In genomic region chr16:25950586-25951201, GRCh38 we compare ENCODE assay signal across 2 cellular contexts.
A peak's percentile ranks its signal among the peaks of the same experiment; 100 is the strongest.
TF ChIP-seq lines count a peak whose summit lies in the region.

No MANE protein-coding gene starts in this region.

TF ChIP-seq in GM23338, 12 proteins besides CTCF, POLR2A, EP300 and RAD21:
- TF ChIP-seq NANOG (IDR thresholded peaks at IDR 0.05; ENCODE audit: borderline replicate concordance) = peak; percentile 48; the same call in 1 of the 2 replicates
- TF ChIP-seq ZNF462 (CRISPR knock-in tag; IDR thresholded peaks at IDR 0.05) = peak; percentile 95
- TF ChIP-seq ZNF114 (CRISPR knock-in tag; IDR thresholded peaks at IDR 0.05) = peak; percentile 10; the same call in 1 of the 2 replicates
- peak; percentile 49; the same call in 1 of the 2 replicates for TF ChIP-seq CREB1 (CRISPR knock-in tag; IDR thresholded peaks at IDR 0.05; ENCODE audit: low read depth)
- TF ChIP-seq STAT1 (IDR thresholded peaks at IDR 0.05; ENCODE audit: unreplicated experiment) = no peak

TF ChIP-seq in H1, 55 proteins besides CTCF, POLR2A, EP300 and RAD21:
- TF ChIP-seq JUN (IDR thresholded peaks at IDR 0.05; ENCODE audit: low read depth, low read length) (no peak), CBX5 (IDR thresholded peaks at IDR 0.05; ENCODE audit: low read depth, low read length) (no peak), SP4 (IDR thresholded peaks at IDR 0.05; ENCODE audit: low read length) (peak; percentile 54; the same call in 1 of the 2 replicates), KDM1A (IDR thresholded peaks at IDR 0.05; ENCODE audit: borderline replicate concordance, low read length) (peak; percentile 88), NANOG (IDR thresholded peaks at IDR 0.05; ENCODE audit: insufficient read depth, low read depth, low read length, poor library complexity, severe bottlenecking) (peak; percentile 83), GTF2F1 (IDR thresholded peaks at IDR 0.05; ENCODE audit: borderline replicate concordance, low read depth, low read length) (no peak), TEAD4 (IDR thresholded peaks at IDR 0.05; ENCODE audit: low read depth, low read length) (peak; percentile 90), CTBP2 (IDR thresholded peaks at IDR 0.05; ENCODE audit: borderline replicate concordance, insufficient read depth, insufficient read length, low read length) (peak; percentile 94), CREB1 (IDR thresholded peaks at IDR 0.05) (peak; percentile 75), SAP30 (IDR thresholded peaks at IDR 0.05; ENCODE audit: insufficient read depth, insufficient replicate concordance, low read length) (no peak), SUZ12 (IDR thresholded peaks at IDR 0.05; ENCODE audit: low read length) (no peak), SIX5 (IDR thresholded peaks at IDR 0.05; ENCODE audit: low read depth, low read length) (no peak), ZNF274 (IDR thresholded peaks at IDR 0.05; ENCODE audit: borderline replicate concordance, extremely low read depth, low read length) (no peak), HDAC2 (IDR thresholded peaks at IDR 0.05; ENCODE audit: borderline replicate concordance in 1 of 2, low read depth in 2 of 2, low read length in 2 of 2) (peak; percentile 99 to 100), ASH2L (IDR thresholded peaks at IDR 0.05; ENCODE audit: low read length) (peak; percentile 67), RNF2 (IDR thresholded peaks at IDR 0.05; ENCODE audit: borderline replicate concordance, low read depth, low read length, missing control alignments, poor library complexity, severe bottlenecking) (no peak), GABPA (IDR thresholded peaks at IDR 0.05; ENCODE audit: borderline replicate concordance, insufficient read depth, low read length) (no peak), USF2 (IDR thresholded peaks at IDR 0.05; ENCODE audit: low read length) (no peak), TBP (IDR thresholded peaks at IDR 0.05; ENCODE audit: low read depth, low read length) (no peak), RBBP5 (IDR thresholded peaks at IDR 0.05; ENCODE audit: borderline replicate concordance, low read depth, low read length) (no peak), POLR2AphosphoS5 (IDR thresholded peaks at IDR 0.05; ENCODE audit: low read depth, low read length) (no peak; the same call in 1 of the 2 replicates), YY1 (IDR thresholded peaks at IDR 0.05; ENCODE audit: low read depth, low read length) (no peak; the same call in 1 of the 2 replicates), EZH2 (IDR thresholded peaks at IDR 0.05; ENCODE audit: low read depth, low read length, severe bottlenecking) (no peak), EGR1 (IDR thresholded peaks at IDR 0.05; ENCODE audit: borderline replicate concordance, low read depth, low read length) (peak; percentile 13; the same call in 1 of the 2 replicates), POU5F1 (IDR thresholded peaks at IDR 0.05; ENCODE audit: low read depth, low read length) (peak; percentile 61; the same call in 1 of the 2 replicates), SIN3A (conservative IDR thresholded peaks at IDR 0.05 in 1 of 2, IDR thresholded peaks at IDR 0.05 in 1 of 2; ENCODE audit: low read depth in 1 of 2, low read length in 2 of 2) (peak; percentile 42 to 89; a peak in 2 of 4 replicates), TAF7 (optimal IDR thresholded peaks at IDR 0.05; ENCODE audit: borderline replicate concordance, low read depth, low read length) (no peak), CEBPB (IDR thresholded peaks at IDR 0.05; ENCODE audit: low read depth, low read length) (peak; percentile 87), BRCA1 (IDR thresholded peaks at IDR 0.05; ENCODE audit: low read depth, low read length) (no peak), PHF8 (conservative IDR thresholded peaks at IDR 0.05; ENCODE audit: low read depth, low read length) (no peak), FOSL1 (IDR thresholded peaks at IDR 0.05; ENCODE audit: insufficient read depth, low read depth, low read length) (no peak), CBX8 (IDR thresholded peaks at IDR 0.05; ENCODE audit: borderline replicate concordance, low read depth, low read length) (no peak), BACH1 (IDR thresholded peaks at IDR 0.05; ENCODE audit: low read length) (peak; percentile 69; the same call in 1 of the 2 replicates), TAF1 (IDR thresholded peaks at IDR 0.05; ENCODE audit: low read depth, low read length) (no peak), SP1 (IDR thresholded peaks at IDR 0.05; ENCODE audit: low read depth, low read length) (peak; percentile 54; the same call in 1 of the 2 replicates), BCL11A (IDR thresholded peaks at IDR 0.05; ENCODE audit: low read depth in 2 of 2, low read length in 2 of 2) (peak in 1 of 2 experiments; percentile 63), KDM4A (IDR thresholded peaks at IDR 0.05; ENCODE audit: low read depth, low read length, severe bottlenecking) (no peak), RXRA (IDR thresholded peaks at IDR 0.05; ENCODE audit: insufficient read depth, low read depth, low read length) (peak; percentile 91; the same call in 1 of the 2 replicates), TCF12 (IDR thresholded peaks at IDR 0.05; ENCODE audit: low read depth, low read length) (peak; percentile 96), JUND (IDR thresholded peaks at IDR 0.05; ENCODE audit: low read length) (0 out of 2 replicates have a peak, but pooled peaks have one; percentile 24), ATF2 (IDR thresholded peaks at IDR 0.05; ENCODE audit: low read length) (peak; percentile 96), RFX5 (IDR thresholded peaks at IDR 0.05; ENCODE audit: borderline replicate concordance, low read depth, low read length) (peak; percentile 86)
- TF ChIP-seq, protein P1, sequence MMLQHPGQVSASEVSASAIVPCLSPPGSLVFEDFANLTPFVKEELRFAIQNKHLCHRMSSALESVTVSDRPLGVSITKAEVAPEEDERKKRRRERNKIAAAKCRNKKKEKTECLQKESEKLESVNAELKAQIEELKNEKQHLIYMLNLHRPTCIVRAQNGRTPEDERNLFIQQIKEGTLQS (IDR thresholded peaks at IDR 0.05; ENCODE audit: insufficient read depth, low read depth, low read length) = no peak
TF ChIP-seq in H1: peak in this region for 20.
